ENCODE assay signal across 8 cellular contexts in genomic region chr13:33017410-33017929, GRCh38. TPM values are rescaled to one million over a fixed set of nuclear protein-coding genes. Genes with fewer than 3 reads are reported as not detected.
DNase-seq lines count a peak whose midpoint lies in the region; ATAC-seq, FAIRE-seq and TF ChIP-seq lines count a peak whose summit lies in the region.

No MANE protein-coding gene starts in this region.

- peak; percentile 3 for DNase-seq in DMS79 treated with DMSO at 0.1 percent for 48 hours (lab: John Stamatoyannopoulos, UW)
- DNase-seq in DMS79 (lab: John Stamatoyannopoulos, UW) = no peak
- DNase-seq in NCI-H146 treated with DMSO at 0.1 percent for 48 hours (lab: John Stamatoyannopoulos, UW; ENCODE audit: unreplicated experiment) = peak; percentile 30
- peak; percentile 75 for DNase-seq in bronchial epithelial cell (ENCODE audit: low read depth)
- DNase-seq in kidney glomerular epithelial cell (lab: John Stamatoyannopoulos, UW) = peak; percentile 66
- DNase-seq in stimulated activated CD4-positive, alpha-beta T cell treated with anti-CD3 and anti-CD28 coated beads, Interleukin-4, amount 100 ng/mL, for 48 hours (ENCODE audit: low read depth in 2 of 2) = peak; percentile 27 to 33
- no peak for DNase-seq in COR-L47 (lab: John Stamatoyannopoulos, UW)

- ATAC-seq in HG02571 (IDR thresholded peaks at IDR 0.05; ENCODE audit: unreplicated experiment) = peak; percentile 70

- FAIRE-seq in bronchial epithelial cell (lab: Jason Lieb, UNC) = no peak

- H3K4me3 ChIP-seq in bronchial epithelial cell (ENCODE audit: low read depth, low read length) = no peak overlapping the region

- peaks cover 20% of the 10 kb centered on the region for H3K27me3 ChIP-seq in bronchial epithelial cell (ENCODE audit: control insufficient read depth, insufficient read depth, low read length)

- no peaks in the 10 kb centered on the region for H3K36me3 ChIP-seq in bronchial epithelial cell (ENCODE audit: control insufficient read depth, insufficient read depth, low read length)

- peak; percentile 48 for TF ChIP-seq CTCF in bronchial epithelial cell (IDR thresholded peaks at IDR 0.05; ENCODE audit: insufficient read depth, low read length, severe bottlenecking)

RNA-seq across cellular contexts. Expression of gene KL, which starts 1.2 kb away (rescaled TPM):
- total RNA-seq in bronchial epithelial cell = not detected in 2 replicates

Comparison
In these comparisons a context has a peak if more than half of its experiments do, and no peak if none do; other contexts are left out.
1. DNase-seq: peak in DMS79 treated with DMSO at 0.1 percent for 48 hours (single experiment), NCI-H146 treated with DMSO at 0.1 percent for 48 hours (single experiment), bronchial epithelial cell (single experiment), kidney glomerular epithelial cell (single experiment) and stimulated activated CD4-positive, alpha-beta T cell treated with anti-CD3 and anti-CD28 coated beads, Interleukin-4, amount 100 ng/mL, for 48 hours (2 of 2); none in DMS79 (single experiment) and COR-L47 (single experiment).